In genomic region chr14:99683619-99684355, GRCh38 we compare ENCODE assay signal across 8 cellular contexts. TPM values are rescaled to one million over a fixed set of nuclear protein-coding genes. Genes with fewer than 3 reads are reported as not detected.
DNase-seq lines count a peak whose midpoint lies in the region; ATAC-seq and TF ChIP-seq lines count a peak whose summit lies in the region.

Gene CYP46A1 (plus strand): TSS chr14:99684298. CDS start chr14:99684418, 120 bp downstream.

- H4K20me1 ChIP-seq in mammary epithelial cell (ENCODE audit: insufficient read depth, low read length) (no peaks in the 10 kb centered on the region), smooth muscle cell (ENCODE audit: low read depth) (no peaks in the 10 kb centered on the region)

- BruUV-seq in mammary epithelial cell (replicated peaks; lab: Mats Ljungman, UMichigan), result no TSS peak

- H3K27me3 Mint-ChIP-seq in immature natural killer cell (ENCODE audit: low read depth in 3 of 3), result peaks cover 10 to 20% (median 15%) of the 10 kb centered on the region in 3 donors

- peak within 1 kb of the TSS; percentile 87 to 97 (median 93) for H3K4me3 Mint-ChIP-seq in immature natural killer cell

- DNase-seq in AG04450 (ENCODE audit: low read depth, low spot score) (peak; percentile 99), NCI-H2196 treated with DMSO at 0.1 percent for 48 hours (lab: John Stamatoyannopoulos, UW; ENCODE audit: unreplicated experiment) (peak; percentile 81), WERI-Rb-1 (peak; percentile 100), mammary epithelial cell (peak; percentile 97), immature natural killer cell (peak; percentile 99 to 100 (median 100)), smooth muscle cell (lab: John Stamatoyannopoulos, UW; ENCODE audit: unreplicated experiment) (peak; percentile 98)

- H3K36me3 ChIP-seq in WERI-Rb-1 (no peaks in the 10 kb centered on the region), mammary epithelial cell (ENCODE audit: insufficient read depth, low read length) (no peaks in the 10 kb centered on the region), smooth muscle cell (ENCODE audit: low read depth) (no peaks in the 10 kb centered on the region)

- H3K4me2 ChIP-seq in mammary epithelial cell (ENCODE audit: insufficient read depth, low read depth, low read length) (peak within 1 kb of the TSS; percentile 99), smooth muscle cell (peak within 1 kb of the TSS; percentile 100)

- ATAC-seq in GM18907 (IDR thresholded peaks at IDR 0.05; ENCODE audit: unreplicated experiment) (peak; percentile 94), HG03139 (IDR thresholded peaks at IDR 0.05; ENCODE audit: unreplicated experiment) (peak; percentile 95)

- H2AFZ ChIP-seq in mammary epithelial cell (ENCODE audit: low read depth, low read length), result peak within 1 kb of the TSS; percentile 99
- peak within 1 kb of the TSS; percentile 88 for H2AFZ ChIP-seq in smooth muscle cell (ENCODE audit: low read depth)

- H3K27ac ChIP-seq in AG04450 (ENCODE audit: low read depth, low read length), result peak within 1 kb of the TSS; percentile 70
- peak within 1 kb of the TSS; percentile 83 for H3K27ac ChIP-seq in WERI-Rb-1
- H3K27ac ChIP-seq in mammary epithelial cell (ENCODE audit: insufficient read depth, low read depth, low read length), result peak within 1 kb of the TSS; percentile 57
- H3K27ac ChIP-seq in smooth muscle cell (ENCODE audit: low read depth), result peak within 1 kb of the TSS; percentile 66

- peak within 1 kb of the TSS; percentile 78 to 94 (median 89) for H3K27ac Mint-ChIP-seq in immature natural killer cell

- peak within 1 kb of the TSS; percentile 79 for H3K9ac ChIP-seq in mammary epithelial cell (ENCODE audit: insufficient read depth, low read length)
- peak within 1 kb of the TSS; percentile 87 for H3K9ac ChIP-seq in smooth muscle cell (ENCODE audit: low read depth)

- dilution Hi-C loops in mammary epithelial cell (cut with HindIII; ENCODE audit: low sequenced_read_pairs), result loop anchor here (10.0 kb wide), 2 partner anchors 71 to 139 kb away; no protein-coding TSS in a partner anchor

- H3K9me3 Mint-ChIP-seq in immature natural killer cell, result no peaks in the 10 kb centered on the region

- H3K4me1 Mint-ChIP-seq in immature natural killer cell, result peaks cover 9 to 10% of the 10 kb centered on the region in 2 donors

- no peaks in the 10 kb centered on the region for H3K36me3 Mint-ChIP-seq in immature natural killer cell

- no peaks in the 10 kb centered on the region for H3F3A ChIP-seq in smooth muscle cell (ENCODE audit: low read depth)

- WGBS in mammary epithelial cell (ENCODE audit: low coverage, missing lambda C conversion rate), result 0% methylated on average over 34 of the region's 77 CpGs
- WGBS in smooth muscle cell (ENCODE audit: low lambda C conversion rate), result under 1% methylated on average over 37 of the region's 77 CpGs

- intact Hi-C loops in mammary epithelial cell (cut with micrococcal nuclease), result loop anchor here (1.0 to 5.0 kb wide), 2 partner anchors 120 to 411 kb away; partner anchors contain the start of gene BCL11B

- CTCF ChIA-PET in AG04450 (lab: Charles Lee), result interaction anchor here (0.6 to 1.2 kb wide), 5 partner anchors 81 to 203 kb away, joined by 3 to 4 read pairs (median 3); no protein-coding TSS in a partner anchor
- CTCF ChIA-PET in mammary epithelial cell (lab: Charles Lee; ENCODE audit: low non-redundant PET), result interaction anchor here (0.6 kb wide), 3 partner anchors 12 to 227 kb away, joined by 3 to 12 read pairs (median 3); no protein-coding TSS in a partner anchor

- POLR2A ChIA-PET in AG04450 (lab: Yijun Ruan, JAX), result interaction anchor here (0.6 to 1.2 kb wide), 14 partner anchors 14 to 678 kb away, joined by 3 to 8 read pairs (median 5); partner anchors contain the start of genes CCDC85C, CCNK, EML1 and SETD3

- peaks cover 7% of the 10 kb centered on the region for H3K9me3 ChIP-seq in AG04450 (ENCODE audit: control insufficient read depth, insufficient read depth, low read length)
- H3K9me3 ChIP-seq in WERI-Rb-1 (ENCODE audit: severe bottlenecking), result peaks cover 1% of the 10 kb centered on the region
- H3K9me3 ChIP-seq in mammary epithelial cell (replicated peaks; ENCODE audit: insufficient read depth, low read length), result peaks cover 4% of the 10 kb centered on the region
- H3K9me3 ChIP-seq in smooth muscle cell (replicated peaks; ENCODE audit: low read depth), result no peaks in the 10 kb centered on the region

- peak within 1 kb of the TSS; percentile 81 for H3K4me3 ChIP-seq in AG04450 (ENCODE audit: low read depth, low read length)
- H3K4me3 ChIP-seq in WERI-Rb-1 (ENCODE audit: low read depth, low read length), result peak within 1 kb of the TSS; percentile 89
- H3K4me3 ChIP-seq in mammary epithelial cell (replicated peaks in 1 of 3; ENCODE audit: insufficient read depth in 1 of 3, low read depth in 2 of 3, low read length in 3 of 3), result peak within 1 kb of the TSS; percentile 65 to 86 (median 67)
- H3K4me3 ChIP-seq in smooth muscle cell, result peak within 1 kb of the TSS; percentile 80

- TF ChIP-seq CTCF in AG04450 (IDR thresholded peaks at IDR 0.05; ENCODE audit: low read depth, low read length) (no peak), WERI-Rb-1 (IDR thresholded peaks at IDR 0.05; ENCODE audit: low read depth, low read length) (no peak), mammary epithelial cell (conservative IDR thresholded peaks at IDR 0.05 in 1 of 2, IDR thresholded peaks at IDR 0.05 in 1 of 2; ENCODE audit: extremely low read depth in 1 of 2, insufficient read depth in 1 of 2, low read depth in 1 of 2, low read length in 2 of 2) (no peak), smooth muscle cell (IDR thresholded peaks at IDR 0.05; ENCODE audit: borderline replicate concordance, insufficient read depth, poor library complexity, severe bottlenecking) (no peak)

- no peaks in the 10 kb centered on the region for H3K79me2 ChIP-seq in mammary epithelial cell (ENCODE audit: insufficient read depth, low read length)
- H3K79me2 ChIP-seq in smooth muscle cell (ENCODE audit: low read depth), result no peaks in the 10 kb centered on the region

- H3K4me1 ChIP-seq in mammary epithelial cell (ENCODE audit: insufficient read depth, low read length) (peaks cover 19% of the 10 kb centered on the region), smooth muscle cell (ENCODE audit: low read depth) (peaks cover 3% of the 10 kb centered on the region)

- H3K27me3 ChIP-seq in AG04450 (ENCODE audit: control insufficient read depth, insufficient read depth, low read length) (peaks cover 28% of the 10 kb centered on the region), WERI-Rb-1 (ENCODE audit: insufficient read depth, low read depth, severe bottlenecking) (no peaks in the 10 kb centered on the region), mammary epithelial cell (ENCODE audit: insufficient read depth, low read length) (peaks cover 3% of the 10 kb centered on the region), smooth muscle cell (ENCODE audit: low read depth) (peaks cover 12% of the 10 kb centered on the region)

- in situ Hi-C loops in mammary epithelial cell (cut with MboI; ENCODE audit: low sequenced_read_pairs in 2 of 2), result loop anchor here in 1 of 2 donors (25.0 kb wide), 1 partner anchor 204 kb away; no protein-coding TSS in a partner anchor

RNA-seq across cellular contexts. Expression of gene CYP46A1, which starts in this region (rescaled TPM):
- polyA plus RNA-seq in AG04450 (2011; rRNA removed) (0.07 and 0.14 TPM in 2 replicates), mammary epithelial cell (not detected), immature natural killer cell (not detected), smooth muscle cell (0.20 and 1.0 TPM in 2 replicates)
- polyA minus RNA-seq in AG04450 (2011; rRNA and poly(A)+ RNA removed), result 0.09 TPM in 1 of 2 replicates, not detected in the other
- total RNA-seq in mammary epithelial cell (not detected), smooth muscle cell (0.45 and 0.63 TPM in 2 replicates)
- not detected for polyA minus RNA-seq in mammary epithelial cell

Comparison
In these comparisons a context has a peak if more than half of its experiments do, and no peak if none do; other contexts are left out.
1. Peak in every context shown above with its lines: DNase-seq, ATAC-seq, H3K4me3 ChIP-seq and H3K27ac ChIP-seq.
2. Peak in DNase-seq, H3K4me3 ChIP-seq and H3K27ac ChIP-seq in AG04450; RNA of the gene not detected or under 1 TPM.
3. Peak in DNase-seq, H3K4me3 ChIP-seq, H3K27ac ChIP-seq, H3K9ac ChIP-seq and H3K4me2 ChIP-seq in mammary epithelial cell; RNA of the gene not detected or under 1 TPM.
4. Peak in DNase-seq in immature natural killer cell; RNA of the gene not detected or under 1 TPM.